In the genomic region with DNA sequence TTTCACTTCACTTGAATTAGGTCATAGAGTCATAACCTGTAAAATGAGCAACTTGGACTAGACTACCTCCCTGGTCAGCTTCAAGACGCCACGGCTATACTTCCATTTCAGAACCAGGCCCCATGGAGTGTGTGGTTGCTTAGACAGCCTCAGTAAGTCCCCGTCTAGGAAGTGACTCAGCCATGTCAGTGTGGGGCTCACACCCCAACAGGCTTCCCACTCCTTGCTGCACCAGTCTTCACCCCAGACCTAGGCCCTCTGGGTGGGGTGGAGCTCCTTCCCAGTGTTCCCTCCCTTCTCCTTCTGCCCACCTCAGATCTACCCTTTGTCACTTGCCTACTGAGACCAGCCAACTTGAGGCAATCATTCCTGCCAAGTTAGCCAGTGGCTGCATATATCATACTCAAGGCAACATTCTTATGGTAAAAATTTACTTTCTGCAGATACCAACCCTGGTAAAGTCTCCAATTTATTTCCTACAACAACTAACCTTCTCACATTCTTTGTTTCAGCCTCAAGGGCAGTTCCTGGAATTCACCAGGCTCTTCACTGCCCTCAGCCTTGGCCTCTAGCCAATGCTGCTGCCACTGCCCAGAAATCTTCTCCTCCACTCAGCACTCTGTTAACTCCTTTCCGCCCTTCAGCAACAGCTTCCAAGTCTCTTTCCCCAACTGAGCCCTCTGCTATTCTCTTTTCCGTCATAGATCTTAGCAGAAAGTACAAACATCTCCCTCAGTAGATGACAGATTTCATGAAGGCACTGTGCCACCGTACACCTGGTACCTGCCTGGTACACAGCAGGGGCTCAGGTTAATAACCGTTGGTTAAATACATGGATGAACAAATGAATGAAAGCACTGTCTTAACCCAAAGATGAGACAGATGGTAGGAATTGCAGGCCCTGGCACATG, we compare ENCODE assay signal across 8 cellular contexts. TPM values are rescaled to one million over a fixed set of nuclear protein-coding genes. Genes with fewer than 3 reads are reported as not detected.
A peak's percentile ranks its signal among the peaks of the same experiment; 100 is the strongest.
DNase-seq lines count a peak whose midpoint lies in the region; ATAC-seq and TF ChIP-seq lines count a peak whose summit lies in the region.

No MANE protein-coding gene starts in this region.

- H3K36me3 ChIP-seq in CD4-positive, CD25-positive, alpha-beta regulatory T cell (ENCODE audit: control insufficient read depth, insufficient read depth, low read length) = no peaks in the 10 kb centered on the region

- no peaks in the 10 kb centered on the region for H3K27me3 Mint-ChIP-seq in CD4-positive, CD25-positive, alpha-beta regulatory T cell
- H3K27me3 Mint-ChIP-seq in natural killer cell treated with Interleukin-12 subunit alpha and Interleukin-12 subunit beta and Interleukin-15 and Interleukin-18, amount 100 ng/mL, for 72 hours = no peaks in the 10 kb centered on the region
- no peaks in the 10 kb centered on the region for H3K27me3 Mint-ChIP-seq in T-helper 17 cell

- DNase-seq in CD4-positive, CD25-positive, alpha-beta regulatory T cell = no peak
- DNase-seq in NCI-H146 treated with DMSO at 0.1 percent for 48 hours (lab: John Stamatoyannopoulos, UW; ENCODE audit: unreplicated experiment) (peak; percentile 27), cardiac fibroblast (ENCODE audit: low read depth in 2 of 2) (peak; percentile 4 to 84), NCI-H128 (lab: John Stamatoyannopoulos, UW; ENCODE audit: unreplicated experiment) (no peak), T-helper 17 cell (no peak)
- no peak for DNase-seq in natural killer cell treated with Interleukin-12 subunit alpha and Interleukin-12 subunit beta and Interleukin-15 and Interleukin-18, amount 100 ng/mL, for 72 hours (ENCODE audit: low spot score)
- DNase-seq in activated naive CD4-positive, alpha-beta T cell treated with anti-CD3 and anti-CD28 coated beads, Interleukin-2, amount 50 U/mL, for 16 hours = no peak

- H3K4me1 ChIP-seq in CD4-positive, CD25-positive, alpha-beta regulatory T cell (ENCODE audit: control insufficient read depth, insufficient read depth, low read length, poor library complexity, severe bottlenecking) = peaks cover 37% of the 10 kb centered on the region

- no peaks in the 10 kb centered on the region for H3K9me3 ChIP-seq in CD4-positive, CD25-positive, alpha-beta regulatory T cell (ENCODE audit: control insufficient read depth in 2 of 2, low read length in 2 of 2)
- no peaks in the 10 kb centered on the region for H3K9me3 ChIP-seq in T-helper 17 cell (ENCODE audit: control insufficient read depth, low read length, poor library complexity, severe bottlenecking)

- ATAC-seq in CD4-positive, CD25-positive, alpha-beta regulatory T cell (ENCODE audit: low read depth in 2 of 2) = no peak
- peak; percentile 60 to 70 for ATAC-seq in natural killer cell treated with Interleukin-12 subunit alpha and Interleukin-12 subunit beta and Interleukin-15 and Interleukin-18, amount 100 ng/mL, for 72 hours
- no peak for ATAC-seq in T-helper 17 cell
- no peak for ATAC-seq in GM21381 (IDR thresholded peaks at IDR 0.05; ENCODE audit: unreplicated experiment)

- peaks cover 16 to 52% (median 42%) of the 10 kb centered on the region in 4 donors for H3K4me1 Mint-ChIP-seq in CD4-positive, CD25-positive, alpha-beta regulatory T cell
- peaks cover 16 to 20% of the 10 kb centered on the region in 2 donors for H3K4me1 Mint-ChIP-seq in natural killer cell treated with Interleukin-12 subunit alpha and Interleukin-12 subunit beta and Interleukin-15 and Interleukin-18, amount 100 ng/mL, for 72 hours (ENCODE audit: low read depth in 2 of 2)
- H3K4me1 Mint-ChIP-seq in T-helper 17 cell = peaks cover 24% of the 10 kb centered on the region

- no peak overlapping the region for H3K4me3 ChIP-seq in CD4-positive, CD25-positive, alpha-beta regulatory T cell (ENCODE audit: low read depth, low read length)
- no peak overlapping the region for H3K4me3 ChIP-seq in cardiac fibroblast (replicated peaks in 1 of 2; ENCODE audit: low read depth in 2 of 2, low read length in 2 of 2)

- no peak overlapping the region for H3K27ac ChIP-seq in CD4-positive, CD25-positive, alpha-beta regulatory T cell (ENCODE audit: insufficient read depth, low read length, poor library complexity, severe bottlenecking)

- H3K9me3 Mint-ChIP-seq in CD4-positive, CD25-positive, alpha-beta regulatory T cell = peaks cover 0 to 5% (median 0%) of the 10 kb centered on the region in 7 donors
- no peaks in the 10 kb centered on the region for H3K9me3 Mint-ChIP-seq in natural killer cell treated with Interleukin-12 subunit alpha and Interleukin-12 subunit beta and Interleukin-15 and Interleukin-18, amount 100 ng/mL, for 72 hours

- peaks cover 17% of the 10 kb centered on the region for H3K36me3 Mint-ChIP-seq in CD4-positive, CD25-positive, alpha-beta regulatory T cell
- no peaks in the 10 kb centered on the region for H3K36me3 Mint-ChIP-seq in natural killer cell treated with Interleukin-12 subunit alpha and Interleukin-12 subunit beta and Interleukin-15 and Interleukin-18, amount 100 ng/mL, for 72 hours
- H3K36me3 Mint-ChIP-seq in T-helper 17 cell (ENCODE audit: low read depth) = peaks cover 6% of the 10 kb centered on the region

- TF ChIP-seq CTCF in cardiac fibroblast (IDR thresholded peaks at IDR 0.05; ENCODE audit: low read depth, low read length) = no peak

- peak overlapping the region; percentile 44 to 88 (median 68) for H3K27ac Mint-ChIP-seq in CD4-positive, CD25-positive, alpha-beta regulatory T cell
- peak overlapping the region in 1 of 2 donors; percentile 7 for H3K27ac Mint-ChIP-seq in natural killer cell treated with Interleukin-12 subunit alpha and Interleukin-12 subunit beta and Interleukin-15 and Interleukin-18, amount 100 ng/mL, for 72 hours
- no peak overlapping the region for H3K27ac Mint-ChIP-seq in T-helper 17 cell

- H3K4me3 Mint-ChIP-seq in CD4-positive, CD25-positive, alpha-beta regulatory T cell = no peak overlapping the region
- no peak overlapping the region for H3K4me3 Mint-ChIP-seq in natural killer cell treated with Interleukin-12 subunit alpha and Interleukin-12 subunit beta and Interleukin-15 and Interleukin-18, amount 100 ng/mL, for 72 hours
- H3K4me3 Mint-ChIP-seq in T-helper 17 cell = no peak overlapping the region

- H3K27me3 ChIP-seq in CD4-positive, CD25-positive, alpha-beta regulatory T cell (ENCODE audit: control insufficient read depth, insufficient read depth, low read length) = no peaks in the 10 kb centered on the region

RNA-seq across cellular contexts. Expression of a gene that starts 31.3 kb away (rescaled TPM):
- 53.1 TPM for total RNA-seq in CD4-positive, CD25-positive, alpha-beta regulatory T cell
- polyA plus RNA-seq in CD4-positive, CD25-positive, alpha-beta regulatory T cell = 1 to 10 TPM; 2.1 to 6.2 (median 4.2) TPM
- total RNA-seq in natural killer cell treated with Interleukin-12 subunit alpha and Interleukin-12 subunit beta and Interleukin-15 and Interleukin-18, amount 100 ng/mL, for 72 hours = 10 to 100 TPM; 10.4 to 12.3 TPM
- 10 to 100 TPM; 26.8 to 31.6 TPM for total RNA-seq in T-helper 17 cell

Comparison
In these comparisons a context has a peak if more than half of its experiments do, and no peak if none do; other contexts are left out.
1. ATAC-seq: peak in natural killer cell treated with Interleukin-12 subunit alpha and Interleukin-12 subunit beta and Interleukin-15 and Interleukin-18, amount 100 ng/mL, for 72 hours (2 of 2); none in CD4-positive, CD25-positive, alpha-beta regulatory T cell (0 of 2), T-helper 17 cell (single experiment) and GM21381 (single experiment).
2. DNase-seq: peak in NCI-H146 treated with DMSO at 0.1 percent for 48 hours (single experiment) and cardiac fibroblast (2 of 2); none in CD4-positive, CD25-positive, alpha-beta regulatory T cell (0 of 3), natural killer cell treated with Interleukin-12 subunit alpha and Interleukin-12 subunit beta and Interleukin-15 and Interleukin-18, amount 100 ng/mL, for 72 hours (single experiment), NCI-H128 (single experiment), activated naive CD4-positive, alpha-beta T cell treated with anti-CD3 and anti-CD28 coated beads, Interleukin-2, amount 50 U/mL, for 16 hours (single experiment) and T-helper 17 cell (0 of 3).